Comparison of ENCODE assay signal across 27 cellular contexts in genomic region chr13:109468123-109468522, GRCh38.
"Had no signal": no experiment of that assay in that cellular context is flagged by ENCODE, and none has a peak within 500 bp of the region (broad histone marks: within the 10 kb centered on the region; RNA-seq: fewer than 3 reads in every experiment).

No MANE protein-coding gene starts in this region.

- H3K36me3 ChIP-seq: esophagus squamous epithelium, left lung, ovary, right lobe of liver, suprapubic skin, transverse colon, upper lobe of right lung, uterus had no signal

- H3K36me3 Mint-ChIP-seq: immature natural killer cell; naive B cell; stimulated activated naive B cell treated with anti-CD40 and anti-IgM and Interleukin-4, amounts not matched to agents 10 μg/mL and 1 μg/mL and 100 μg/mL, for 72 hours had no signal

- H3K4me1 Mint-ChIP-seq: immature natural killer cell; mesothelial cell of epicardium; naive B cell; nephron; stimulated activated naive B cell treated with anti-CD40 and anti-IgM and Interleukin-4, amounts not matched to agents 10 μg/mL and 1 μg/mL and 100 μg/mL, for 72 hours had no signal

- H3K4me3 ChIP-seq: esophagus squamous epithelium, left lung, mucosa of descending colon, ovary, right lobe of liver, suprapubic skin, transverse colon, upper lobe of right lung, uterus had no signal

- H3K27ac Mint-ChIP-seq: immature natural killer cell; mesothelial cell of epicardium; nephron; stimulated activated naive B cell treated with anti-CD40 and anti-IgM and Interleukin-4, amounts not matched to agents 10 μg/mL and 1 μg/mL and 100 μg/mL, for 72 hours; stimulated activated naive CD8-positive, alpha-beta T cell treated with anti-CD3 and anti-CD28 coated beads, Interleukin-15, Interleukin-2, amounts not matched to agents 100 ng/mL and 50 ng/mL, for 24 hours had no signal

- H3K27me3 Mint-ChIP-seq: naive B cell; stimulated activated naive B cell treated with anti-CD40 and anti-IgM and Interleukin-4, amounts not matched to agents 10 μg/mL and 1 μg/mL and 100 μg/mL, for 72 hours; stimulated activated naive CD8-positive, alpha-beta T cell treated with anti-CD3 and anti-CD28 coated beads, Interleukin-15, Interleukin-2, amounts not matched to agents 100 ng/mL and 50 ng/mL, for 24 hours had no signal

- H3K4me1 ChIP-seq: esophagus squamous epithelium, left lung, right lobe of liver, suprapubic skin, transverse colon, upper lobe of right lung, uterus had no signal

- H3K4me3 Mint-ChIP-seq: immature natural killer cell; mesothelial cell of epicardium; naive B cell; nephron; stimulated activated naive B cell treated with anti-CD40 and anti-IgM and Interleukin-4, amounts not matched to agents 10 μg/mL and 1 μg/mL and 100 μg/mL, for 72 hours; stimulated activated naive CD8-positive, alpha-beta T cell treated with anti-CD3 and anti-CD28 coated beads, Interleukin-15, Interleukin-2, amounts not matched to agents 100 ng/mL and 50 ng/mL, for 24 hours had no signal

- H3K27ac ChIP-seq: esophagus squamous epithelium, left lung, ovary, right lobe of liver, suprapubic skin, transverse colon, upper lobe of right lung, uterus had no signal

- ATAC-seq: left lung; mucosa of descending colon; stimulated activated naive B cell treated with anti-CD40 and anti-IgM and Interleukin-4, amounts not matched to agents 10 μg/mL and 1 μg/mL and 100 μg/mL, for 72 hours; upper lobe of right lung had no signal

- H3K9me3 ChIP-seq: esophagus squamous epithelium, ovary, right lobe of liver, suprapubic skin, upper lobe of right lung, uterus had no signal

- DNase-seq: cerebellar nuclear complex; effector memory CD4-positive, alpha-beta T cell; erythroblast; esophagus squamous epithelium; foreskin melanocyte; glutamatergic neuron; hypothalamus; immature natural killer cell; islet precursor cell; left lung; mesenchymal stem cell; mucosa of descending colon; naive B cell; occipital lobe; ovary; right lobe of liver; small intestine; stimulated activated CD4-positive, alpha-beta T cell treated with anti-CD3 and anti-CD28 coated beads, Interleukin-15, amount 100 ng/mL, for 24 hours; stimulated activated CD4-positive, alpha-beta T cell treated with anti-CD3 and anti-CD28 coated beads, Interleukin-2, amount 100 ng/mL, for 48 hours; stimulated activated naive B cell treated with anti-CD40 and anti-IgM and Interleukin-4, amounts not matched to agents 10 μg/mL and 1 μg/mL and 100 μg/mL, for 72 hours; transverse colon; upper lobe of right lung; uterus had no signal

- H3K27me3 ChIP-seq: esophagus squamous epithelium, left lung, ovary, right lobe of liver, suprapubic skin, transverse colon, upper lobe of right lung, uterus had no signal
